8 cellular contexts compared by ENCODE assay signal in the genomic region with DNA sequence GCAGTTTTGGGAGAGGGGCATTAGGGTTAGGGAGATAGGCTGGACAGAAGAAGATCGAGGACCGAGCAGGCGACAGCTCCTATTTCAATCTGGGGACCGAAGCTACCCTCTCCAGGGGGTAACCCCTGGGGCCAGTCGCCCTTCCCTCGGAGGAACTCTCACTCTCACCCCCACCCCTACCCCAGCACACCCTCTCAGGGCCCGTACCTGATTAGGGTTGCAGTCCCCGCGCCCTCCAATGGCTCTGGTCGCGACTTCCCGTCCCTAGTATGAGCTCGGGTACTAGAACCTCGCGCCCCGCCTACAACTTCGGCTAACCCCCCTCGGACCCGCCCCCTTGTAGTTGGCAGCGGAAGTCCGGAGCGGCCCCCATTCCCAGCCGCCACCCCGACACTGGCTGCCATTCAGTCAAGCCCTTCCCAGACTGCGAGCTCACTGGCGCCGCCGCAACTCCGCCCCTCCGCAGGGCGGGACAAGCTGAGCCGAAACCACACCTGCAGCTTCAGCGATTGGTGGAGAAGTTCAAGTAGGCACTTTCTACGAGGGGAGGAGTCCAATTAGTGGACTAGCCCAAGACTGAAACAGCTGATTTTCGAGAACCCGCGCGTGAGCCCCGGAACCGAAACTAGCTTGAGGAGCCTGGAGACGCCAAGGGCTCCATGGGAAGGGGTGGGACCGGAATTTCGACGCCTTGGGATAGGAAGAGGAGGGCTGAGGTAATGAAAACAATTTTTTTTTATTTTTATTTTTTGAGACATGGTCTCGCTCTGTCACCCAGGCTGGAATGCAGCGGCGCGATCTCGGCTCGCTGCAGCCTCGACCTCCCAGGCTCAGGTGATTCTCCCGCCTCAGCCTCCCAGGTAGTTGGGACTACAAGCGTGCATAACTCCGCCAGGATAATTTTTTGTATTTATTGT. TPM values are rescaled to one million over a fixed set of nuclear protein-coding genes. Genes with fewer than 3 reads are reported as not detected.
DNase-seq lines count a peak whose midpoint lies in the region; ATAC-seq, FAIRE-seq and TF ChIP-seq lines count a peak whose summit lies in the region.

Gene STAT2 (minus strand): TSS at position 257 of the 917 bp plus-strand sequence. CDS start 3,536 bp downstream, outside the sequence.

- DNase-seq in GM12892 (ENCODE audit: insufficient read length): peak; percentile 81
- DNase-seq in NCI-H146 (lab: John Stamatoyannopoulos, UW): peak; percentile 99
- peak; percentile 98 to 100 (median 99) for DNase-seq in T-helper 1 cell
- peak; percentile 99 to 100 (median 99) for DNase-seq in adrenal gland
- DNase-seq in cardiac septum (ENCODE audit: low spot score): peak; percentile 100
- DNase-seq in trophoblast cell: peak; percentile 100
- DNase-seq in transverse colon: peak; percentile 99

- TF ChIP-seq CTCF in adrenal gland (IDR thresholded peaks at IDR 0.05) (no peak), transverse colon (IDR thresholded peaks at IDR 0.05) (no peak)

- TF ChIP-seq EP300 in transverse colon (IDR thresholded peaks at IDR 0.05; ENCODE audit: low read depth): peak; percentile 53

- peaks cover 5% of the 10 kb centered on the region for H3K79me2 ChIP-seq in trophoblast cell (ENCODE audit: control insufficient read depth, insufficient read depth, low read length, poor library complexity)

- peak within 1 kb of the TSS; percentile 53 for H3K18ac ChIP-seq in trophoblast cell (ENCODE audit: low read length)

- intact Hi-C loops in adrenal gland (cut with DNase I): loop anchor here (10.0 kb wide), 1 partner anchor 95 kb away; the partner anchor contains the start of gene MIP (in 2 of the 2)
- intact Hi-C loops in cardiac septum (cut with DNase I): loop anchor here (1.0 to 5.0 kb wide), 4 partner anchors 25 to 107 kb away; partner anchors contain the start of genes SPRYD4 and TIMELESS
- intact Hi-C loops in transverse colon (cut with DNase I; ENCODE audit: low total_unique reads): no loop called here

- peak within 1 kb of the TSS; percentile 86 for H2AFZ ChIP-seq in trophoblast cell (ENCODE audit: insufficient read depth, low read length, poor library complexity)

- peak within 1 kb of the TSS; percentile 88 for H3K9ac ChIP-seq in trophoblast cell (ENCODE audit: low read length)

- H3K4me1 ChIP-seq in adrenal gland (replicated peaks in 1 of 2): peaks cover 14 to 24% of the 10 kb centered on the region in 2 donors
- no peaks in the 10 kb centered on the region for H3K4me1 ChIP-seq in trophoblast cell (ENCODE audit: control insufficient read depth in 1 of 2, insufficient read depth in 2 of 2, low read length in 2 of 2)
- peaks cover 8 to 23% (median 12%) of the 10 kb centered on the region in 4 donors for H3K4me1 ChIP-seq in transverse colon

- H3K27me3 ChIP-seq in adrenal gland: no peaks in the 10 kb centered on the region
- H3K27me3 ChIP-seq in trophoblast cell (ENCODE audit: insufficient read depth, low read length): no peaks in the 10 kb centered on the region
- H3K27me3 ChIP-seq in transverse colon: no peaks in the 10 kb centered on the region

- TF ChIP-seq POLR2A in GM12892 (IDR thresholded peaks at IDR 0.05; ENCODE audit: low read depth, low read length) (peak; percentile 82; the same call in 1 of the 2 replicates), adrenal gland (IDR thresholded peaks at IDR 0.05) (peak; percentile 40 to 87), transverse colon (IDR thresholded peaks at IDR 0.05) (peak; percentile 89)

- peak; percentile 94 for ATAC-seq in HG02852 (IDR thresholded peaks at IDR 0.05; ENCODE audit: unreplicated experiment)

- peak; percentile 93 for FAIRE-seq in GM12892 (lab: Jason Lieb, UNC)

- in situ Hi-C loops in transverse colon (cut with MboI; ENCODE audit: low pct_ligation_motif_present in 1 of 4, low pct_unique_long_range_greater_than_20kb in 1 of 4, low sequenced_read_pairs in 3 of 4): no loop called here

- H4K12ac ChIP-seq in trophoblast cell (ENCODE audit: low read depth, low read length): peak within 1 kb of the TSS; percentile 76

- H3K4me3 ChIP-seq in adrenal gland: peak within 1 kb of the TSS; percentile 42 to 82 (median 68)
- peak within 1 kb of the TSS; percentile 90 for H3K4me3 ChIP-seq in trophoblast cell (ENCODE audit: low read depth, low read length)
- H3K4me3 ChIP-seq in transverse colon: peak within 1 kb of the TSS; percentile 47 to 98 (median 60)

- H2BK12ac ChIP-seq in trophoblast cell (ENCODE audit: low read length): no peak within 1 kb of the TSS

- H4K8ac ChIP-seq in trophoblast cell (ENCODE audit: low read depth, low read length): peak within 1 kb of the TSS; percentile 89

- peak within 1 kb of the TSS; percentile 71 for H4K91ac ChIP-seq in trophoblast cell (ENCODE audit: low read depth, low read length)

- 0 to 1% (median 0%) methylated on average over 27 to 54 of the region's 54 CpGs for WGBS in adrenal gland, 4 donors
- no CpG with 5 or more reads among the region's 54 CpGs for WGBS in trophoblast cell (ENCODE audit: extremely low coverage, insufficient coverage, insufficient read length)
- 0% methylated on average over 54 of the region's 54 CpGs; no CpG with 5 or more reads in 1 of the 2 donors for WGBS in transverse colon (ENCODE audit: low coverage in 1 of 2), 2 donors

- H3K27ac ChIP-seq in adrenal gland: peak within 1 kb of the TSS; percentile 70 to 95 (median 86)
- H3K27ac ChIP-seq in trophoblast cell (ENCODE audit: low read depth, low read length): peak within 1 kb of the TSS; percentile 74
- peak within 1 kb of the TSS; percentile 89 to 96 (median 92) for H3K27ac ChIP-seq in transverse colon

- H3K23ac ChIP-seq in trophoblast cell (ENCODE audit: low read length): no peak within 1 kb of the TSS

- H3K79me1 ChIP-seq in trophoblast cell (ENCODE audit: low read length): peaks cover 5% of the 10 kb centered on the region

- no peak within 1 kb of the TSS for H2AK5ac ChIP-seq in trophoblast cell (ENCODE audit: low read length)

- peak within 1 kb of the TSS; percentile 47 for H2BK5ac ChIP-seq in trophoblast cell (ENCODE audit: low read depth, low read length, poor library complexity)

- H3K9me3 ChIP-seq in adrenal gland (replicated peaks in 1 of 3) (no peaks in the 10 kb centered on the region), trophoblast cell (ENCODE audit: insufficient read depth, low read depth, low read length) (peaks cover 1% of the 10 kb centered on the region), transverse colon (no peaks in the 10 kb centered on the region)

- peak within 1 kb of the TSS; percentile 66 for H3K4me2 ChIP-seq in trophoblast cell (ENCODE audit: low read length)

- peak within 1 kb of the TSS; percentile 70 for H3K14ac ChIP-seq in trophoblast cell (ENCODE audit: low read length)

- H3K36me3 ChIP-seq in adrenal gland (replicated peaks in 1 of 2) (peaks cover 0 to 15% of the 10 kb centered on the region in 2 donors), trophoblast cell (ENCODE audit: control insufficient read depth in 1 of 2, insufficient read depth in 2 of 2, low read length in 2 of 2) (peaks cover 9 to 13% of the 10 kb centered on the region in 2 experiments), transverse colon (peaks cover 0 to 12% (median 3%) of the 10 kb centered on the region in 4 donors)

- peak within 1 kb of the TSS; percentile 26 for H3K4ac ChIP-seq in trophoblast cell (ENCODE audit: low read depth, low read length)

- H2BK120ac ChIP-seq in trophoblast cell (ENCODE audit: insufficient read depth, low read length, poor library complexity): peak within 1 kb of the TSS; percentile 64

RNA-seq across cellular contexts. Expression of gene STAT2, which starts in this region (rescaled TPM):
- 79.0 TPM for polyA plus RNA-seq in GM12892 (2012; ENCODE audit: missing spikeins)
- total RNA-seq in adrenal gland: 100 to 1,000 TPM in 5 of 8 donors, 10 to 100 TPM in 3; 74.2 to 197 (median 105) TPM
- 100 to 1,000 TPM in 1 of 3 donors, 10 to 100 TPM in 2; 45.3 to 120 (median 47.3) TPM for polyA plus RNA-seq in adrenal gland
- 41.1 TPM for total RNA-seq in cardiac septum
- 51.2 and 51.9 TPM in 2 replicates for polyA plus RNA-seq in trophoblast cell (2013)
- total RNA-seq in transverse colon: 100 to 1,000 TPM in 3 of 4 donors, 10 to 100 TPM in 1; 85.6 to 192 (median 115) TPM

Comparison
In these comparisons a context has a peak if more than half of its experiments do, and no peak if none do; other contexts are left out.
1. Peak in every context shown above with its lines: DNase-seq, ATAC-seq, H3K4me3 ChIP-seq and H3K27ac ChIP-seq.